8 cellular contexts compared by ENCODE assay signal in genomic region chr16:53502331-53503269, GRCh38. TPM values are rescaled to one million over a fixed set of nuclear protein-coding genes. Genes with fewer than 3 reads are reported as not detected.
DNase-seq lines count a peak whose midpoint lies in the region; TF ChIP-seq lines count a peak whose summit lies in the region.

Gene AKTIP, minus strand, starts transcription at chr16:53503209. Its CDS starts 2,950 bp downstream, at chr16:53500259.

- H3K36me3 ChIP-seq in mesodermal cell (ENCODE audit: control insufficient read depth, insufficient read depth, low read length): peaks cover 1% of the 10 kb centered on the region

- no peak for TF ChIP-seq CTCF in GM12864 (IDR thresholded peaks at IDR 0.05; ENCODE audit: low read depth, low read length, missing control alignments)
- TF ChIP-seq CTCF in LNCaP clone FGC (IDR thresholded peaks at IDR 0.05; ENCODE audit: control insufficient read depth, extremely low read depth, insufficient read depth): no peak
- TF ChIP-seq CTCF in endothelial cell (IDR thresholded peaks at IDR 0.05; ENCODE audit: unreplicated experiment): no peak

- H3K9me3 ChIP-seq in mesodermal cell (ENCODE audit: control insufficient read depth, low read length): no peaks in the 10 kb centered on the region

- H3K27ac ChIP-seq in mesodermal cell (ENCODE audit: low read depth, low read length, severe bottlenecking): peak within 1 kb of the TSS; percentile 90

- H3K9me3 Mint-ChIP-seq in endothelial cell (ENCODE audit: unreplicated experiment): peaks cover 3% of the 10 kb centered on the region

- H3K4me3 Mint-ChIP-seq in endothelial cell (ENCODE audit: unreplicated experiment): peak within 1 kb of the TSS; percentile 100

- peaks cover 4% of the 10 kb centered on the region for H3K36me3 Mint-ChIP-seq in endothelial cell (ENCODE audit: low read depth, unreplicated experiment)

- H3K4me1 Mint-ChIP-seq in endothelial cell (ENCODE audit: unreplicated experiment): peaks cover 44% of the 10 kb centered on the region

- DNase-seq in GM12864 (ENCODE audit: low read depth) (no peak), H4 (ENCODE audit: low spot score) (peak; percentile 35), LNCaP clone FGC (ENCODE audit: low read depth) (no peak), endothelial cell (ENCODE audit: low spot score) (peak; percentile 38), SHP77 treated with DMSO at 0.1 percent for 48 hours (lab: John Stamatoyannopoulos, UW) (no peak)
- DNase-seq in activated CD4-positive, alpha-beta T cell treated with anti-CD3 and anti-CD28 coated beads, Interleukin-2, amount 50 U/mL, for 1 hour: peak; percentile 34
- DNase-seq in stimulated activated naive CD4-positive, alpha-beta T cell treated with Interleukin-2 at 50 U/mL for 16 hours (lab: John Stamatoyannopoulos, UW): peak; percentile 39

- peaks cover 17% of the 10 kb centered on the region for H3K4me1 ChIP-seq in mesodermal cell (ENCODE audit: control insufficient read depth, insufficient read depth, low read length, poor library complexity, severe bottlenecking)

- H3K27me3 Mint-ChIP-seq in endothelial cell (ENCODE audit: unreplicated experiment): peaks cover 5% of the 10 kb centered on the region

- H3K4me3 ChIP-seq in GM12864 (ENCODE audit: low read depth, low read length): peak within 1 kb of the TSS; percentile 91
- peak within 1 kb of the TSS; percentile 81 for H3K4me3 ChIP-seq in LNCaP clone FGC (ENCODE audit: low read depth, low read length)
- H3K4me3 ChIP-seq in mesodermal cell (ENCODE audit: extremely low read depth, insufficient read depth, low read length, poor library complexity, severe bottlenecking): peak within 1 kb of the TSS; percentile 72

- H3K27ac Mint-ChIP-seq in endothelial cell (ENCODE audit: unreplicated experiment): peak within 1 kb of the TSS; percentile 97

- 1% methylated on average over 53 to 60 of the region's 76 CpGs for WGBS in mesodermal cell (ENCODE audit: insufficient coverage in 2 of 2), 2 experiments

RNA-seq across cellular contexts. Expression of gene AKTIP, which starts in this region (rescaled TPM):
- 13.7 and 17.1 TPM in 2 replicates for total RNA-seq in H4 (2014; rRNA removed; shearing (Covaris generic))
- total RNA-seq in endothelial cell (ENCODE audit: unreplicated experiment): 22.4 TPM
- polyA plus RNA-seq in mesodermal cell (2013, experiment 1 of 2): 22.3 TPM
- 12.9 TPM for polyA plus RNA-seq in mesodermal cell (2013, experiment 2 of 2)

Comparison
In these comparisons a context has a peak if more than half of its experiments do, and no peak if none do; other contexts are left out.
1. DNase-seq: peak in H4 (single experiment), activated CD4-positive, alpha-beta T cell treated with anti-CD3 and anti-CD28 coated beads, Interleukin-2, amount 50 U/mL, for 1 hour (single experiment), endothelial cell (single experiment) and stimulated activated naive CD4-positive, alpha-beta T cell treated with Interleukin-2 at 50 U/mL for 16 hours (single experiment); none in GM12864 (single experiment), LNCaP clone FGC (single experiment) and SHP77 treated with DMSO at 0.1 percent for 48 hours (single experiment).
2. Peak in every context shown above with its lines, with median percentiles within 50 percentile points of each other: H3K4me3 ChIP-seq.